In the genomic region with DNA sequence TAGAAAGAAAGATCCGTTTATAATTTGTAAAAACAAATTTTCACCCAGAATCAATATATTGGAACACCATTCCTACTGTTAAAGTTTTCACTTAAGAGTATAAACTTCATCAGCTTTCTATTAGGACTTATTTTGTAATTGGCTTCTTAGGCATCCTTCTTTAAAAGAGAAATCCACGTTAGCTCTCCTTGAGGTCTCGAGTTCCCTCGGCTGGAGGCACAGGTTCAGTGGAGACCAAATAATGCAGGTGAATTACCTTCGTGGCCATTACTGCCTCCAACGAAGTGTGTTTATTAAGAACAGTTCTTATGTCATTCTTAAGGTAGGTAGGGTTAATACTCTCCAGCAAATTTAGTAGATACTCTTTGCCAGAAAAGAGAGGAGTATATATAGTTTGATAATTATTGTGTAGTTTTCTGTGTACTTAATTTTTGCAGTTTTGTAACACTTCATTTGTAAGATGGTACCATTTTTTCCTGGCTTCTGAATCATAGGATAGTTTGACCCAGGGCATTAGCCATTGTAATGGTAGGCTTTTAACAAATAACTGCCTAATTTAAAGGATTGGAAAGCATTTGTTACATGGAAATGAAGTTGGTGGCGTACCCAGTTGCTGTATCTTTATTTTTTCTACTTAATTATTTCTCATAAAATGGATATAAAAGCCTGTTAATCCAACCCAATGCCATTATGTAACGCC, we compare ENCODE assay signal across 8 cellular contexts. TPM values are rescaled to one million over a fixed set of nuclear protein-coding genes. Genes with fewer than 3 reads are reported as not detected.
DNase-seq lines count a peak whose midpoint lies in the region; ATAC-seq, FAIRE-seq and TF ChIP-seq lines count a peak whose summit lies in the region.

No MANE protein-coding gene starts in this region.

- H3K79me2 ChIP-seq in keratinocyte (ENCODE audit: control insufficient read depth, insufficient read depth, low read length): peaks cover 51% of the 10 kb centered on the region

- H3K36me3 Mint-ChIP-seq in activated CD4-positive, alpha-beta T cell treated with anti-CD3 and anti-CD28 coated beads for 36 hours (ENCODE audit: low read depth): peaks cover 47% of the 10 kb centered on the region
- H3K36me3 Mint-ChIP-seq in activated naive CD8-positive, alpha-beta T cell treated with anti-CD3 and anti-CD28 coated beads for 36 hours: peaks cover 49% of the 10 kb centered on the region

- peaks cover 14 to 39% of the 10 kb centered on the region in 2 experiments for H3K36me3 ChIP-seq in keratinocyte (ENCODE audit: control insufficient read depth in 2 of 2, extremely low read depth in 1 of 2, insufficient read depth in 2 of 2, low read length in 2 of 2)

- H3K27ac Mint-ChIP-seq in activated CD4-positive, alpha-beta T cell treated with anti-CD3 and anti-CD28 coated beads for 36 hours: peak overlapping the region; percentile 95
- H3K27ac Mint-ChIP-seq in activated naive CD8-positive, alpha-beta T cell treated with anti-CD3 and anti-CD28 coated beads for 36 hours: peak overlapping the region; percentile 98

- H3K4me3 ChIP-seq in keratinocyte (ENCODE audit: control insufficient read depth in 2 of 3, extremely low read depth in 1 of 3, insufficient read depth in 2 of 3, low read depth in 1 of 3, low read length in 3 of 3): peak overlapping the region; percentile 76 to 92 (median 87)

- H3K4me2 ChIP-seq in keratinocyte (ENCODE audit: control insufficient read depth, extremely low read depth, insufficient read depth, low read depth, low read length): peak overlapping the region; percentile 97

- ATAC-seq in activated CD4-positive, alpha-beta T cell treated with anti-CD3 and anti-CD28 coated beads for 36 hours: no peak
- no peak for ATAC-seq in GM18909 (IDR thresholded peaks at IDR 0.05; ENCODE audit: poor library complexity, unreplicated experiment)

- no peak for TF ChIP-seq CTCF in keratinocyte (optimal IDR thresholded peaks at IDR 0.05 in 1 of 3, IDR thresholded peaks at IDR 0.05 in 1 of 3, conservative IDR thresholded peaks at IDR 0.05 in 1 of 3; ENCODE audit: extremely low read depth in 1 of 3, insufficient read depth in 2 of 3, low read length in 3 of 3)

- peaks cover 48% of the 10 kb centered on the region for H3K4me1 Mint-ChIP-seq in activated CD4-positive, alpha-beta T cell treated with anti-CD3 and anti-CD28 coated beads for 36 hours
- H3K4me1 Mint-ChIP-seq in activated naive CD8-positive, alpha-beta T cell treated with anti-CD3 and anti-CD28 coated beads for 36 hours: peaks cover 59% of the 10 kb centered on the region

- CTCF ChIA-PET in activated CD4-positive, alpha-beta T cell treated with anti-CD3 and anti-CD28 coated beads for 36 hours (lab: Charles Lee): interaction anchor here (0.6 to 2.7 kb wide), 18 partner anchors 8 to 361 kb away, joined by 3 to 17 read pairs (median 4); no protein-coding TSS in a partner anchor

- peak overlapping the region; percentile 81 for H3K9ac ChIP-seq in keratinocyte (ENCODE audit: control insufficient read depth, extremely low read depth, insufficient read depth, low read length)

- H4K20me1 ChIP-seq in keratinocyte (ENCODE audit: control insufficient read depth, extremely low read depth, insufficient read depth, low read length): peaks cover 40% of the 10 kb centered on the region

- peak overlapping the region; percentile 97 for H3K4me3 Mint-ChIP-seq in activated CD4-positive, alpha-beta T cell treated with anti-CD3 and anti-CD28 coated beads for 36 hours
- peak overlapping the region; percentile 96 for H3K4me3 Mint-ChIP-seq in activated naive CD8-positive, alpha-beta T cell treated with anti-CD3 and anti-CD28 coated beads for 36 hours

- H2AFZ ChIP-seq in keratinocyte (ENCODE audit: control insufficient read depth, low read length): no peak overlapping the region

- FAIRE-seq in keratinocyte (lab: Jason Lieb, UNC) (no peak), urothelium cell line (lab: Jason Lieb, UNC) (no peak)

- H3K9me3 ChIP-seq in keratinocyte (ENCODE audit: control insufficient read depth, low read depth, low read length): no peaks in the 10 kb centered on the region

- DNase-seq in activated CD4-positive, alpha-beta T cell treated with anti-CD3 and anti-CD28 coated beads for 36 hours: no peak
- DNase-seq in activated CD4-positive, alpha-beta T cell treated with anti-CD3 and anti-CD28 coated beads for 1 hour: no peak
- no peak for DNase-seq in activated naive CD8-positive, alpha-beta T cell treated with anti-CD3 and anti-CD28 coated beads for 36 hours
- DNase-seq in keratinocyte (ENCODE audit: low read depth, low spot score) (no peak), urothelium cell line (ENCODE audit: low spot score) (no peak), DMS114 treated with DMSO at 0.1 percent for 48 hours (lab: John Stamatoyannopoulos, UW; ENCODE audit: unreplicated experiment) (no peak)

- dilution Hi-C loops in keratinocyte (cut with MboI; ENCODE audit: extremely low pct_ligation_motif_present, low sequenced_read_pairs): no loop called here

- no peaks in the 10 kb centered on the region for H3K9me1 ChIP-seq in keratinocyte (ENCODE audit: control insufficient read depth, extremely low read depth, insufficient read depth, low read length)

- intact Hi-C loops in activated CD4-positive, alpha-beta T cell treated with anti-CD3 and anti-CD28 coated beads for 36 hours (cut with DNase I, micrococcal nuclease): loop anchor here (1.0 to 10.0 kb wide), 13 partner anchors 66 to 1116 kb away; a partner anchor contains a TSS

- no peaks in the 10 kb centered on the region for H3K27me3 Mint-ChIP-seq in activated CD4-positive, alpha-beta T cell treated with anti-CD3 and anti-CD28 coated beads for 36 hours
- H3K27me3 Mint-ChIP-seq in activated naive CD8-positive, alpha-beta T cell treated with anti-CD3 and anti-CD28 coated beads for 36 hours: peaks cover 4% of the 10 kb centered on the region

- H3K4me1 ChIP-seq in keratinocyte (ENCODE audit: control insufficient read depth, extremely low read depth, insufficient read depth, low read length): peaks cover 27% of the 10 kb centered on the region

- no peaks in the 10 kb centered on the region for H3K9me3 Mint-ChIP-seq in activated CD4-positive, alpha-beta T cell treated with anti-CD3 and anti-CD28 coated beads for 36 hours (ENCODE audit: low read depth)
- H3K9me3 Mint-ChIP-seq in activated naive CD8-positive, alpha-beta T cell treated with anti-CD3 and anti-CD28 coated beads for 36 hours: no peaks in the 10 kb centered on the region

- H3K27me3 ChIP-seq in keratinocyte (ENCODE audit: control insufficient read depth, extremely low read depth, insufficient read depth, low read length): no peaks in the 10 kb centered on the region

- H3K27ac ChIP-seq in keratinocyte (ENCODE audit: control insufficient read depth, insufficient read depth, low read length): peak overlapping the region; percentile 66
- peak overlapping the region; percentile 73 for H3K27ac ChIP-seq in temporal lobe (ENCODE audit: low read depth, low read length)

- POLR2A ChIA-PET in activated CD4-positive, alpha-beta T cell treated with anti-CD3 and anti-CD28 coated beads for 36 hours (lab: Charles Lee): interaction anchor here (0.6 to 1.9 kb wide), 5 partner anchors 15 to 286 kb away, joined by 3 to 17 read pairs (median 7); no protein-coding TSS in a partner anchor

RNA-seq across cellular contexts. Expression of a gene that starts 2.2 kb away (rescaled TPM):
- 100 to 1,000 TPM; 510 to 518 TPM for total RNA-seq in activated CD4-positive, alpha-beta T cell treated with anti-CD3 and anti-CD28 coated beads for 36 hours
- 100 to 1,000 TPM; 437 to 439 TPM for total RNA-seq in activated naive CD8-positive, alpha-beta T cell treated with anti-CD3 and anti-CD28 coated beads for 36 hours
- polyA plus RNA-seq in keratinocyte: 309 to 682 TPM (median 575 TPM) in 3 replicates
- polyA plus RNA-seq in keratinocyte (2011; ENCODE audit: low read depth): 520 TPM
- polyA plus RNA-seq in keratinocyte (2011; cell fraction: cytosol; rRNA removed): 438 and 677 TPM in 2 replicates
- 203 and 281 TPM in 2 replicates for polyA plus RNA-seq in keratinocyte (2011; cell fraction: nucleus; rRNA removed)
- 291 and 552 TPM in 2 replicates for polyA plus RNA-seq in keratinocyte (2012; ENCODE audit: low replicate concordance)
- 77.3 to 499 TPM (median 297 TPM) in 3 replicates for polyA minus RNA-seq in keratinocyte
- 633 TPM for polyA minus RNA-seq in keratinocyte (2011; cell fraction: cytosol; rRNA and poly(A)+ RNA removed)
- polyA minus RNA-seq in keratinocyte (2011; cell fraction: nucleus; rRNA and poly(A)+ RNA removed): 116 and 121 TPM in 2 replicates
- 848 TPM for total RNA-seq in temporal lobe
